In genomic region chr9:706606-707451, GRCh38 we compare ENCODE assay signal across 9 cellular contexts.
DNase-seq lines count a peak whose midpoint lies in the region; ATAC-seq, FAIRE-seq and TF ChIP-seq lines count a peak whose summit lies in the region.
"Had no signal": no experiment of that assay in that cellular context is flagged by ENCODE, and none has a peak within 500 bp of the region (broad histone marks: within the 10 kb centered on the region; RNA-seq: fewer than 3 reads in every experiment).

No MANE protein-coding gene starts in this region.

- no peak for FAIRE-seq in urothelium cell line (lab: Jason Lieb, UNC)

- DNase-seq in DMS53 (lab: John Stamatoyannopoulos, UW) (peak; percentile 56), DMS53 treated with DMSO at 0.1 percent for 48 hours (lab: John Stamatoyannopoulos, UW; ENCODE audit: unreplicated experiment) (no peak), glomerular visceral epithelial cell (ENCODE audit: extremely low spot score) (peak; percentile 61), neural crest cell (ENCODE audit: low read depth, low spot score) (peak; percentile 34), urothelium cell line (ENCODE audit: low spot score) (peak; percentile 32)

- no peak overlapping the region for H3K27ac ChIP-seq in OCI-LY3 (ENCODE audit: low read length)
- H3K27ac ChIP-seq: C4-2B had no signal

- H3K27me3 Mint-ChIP-seq in activated naive CD8-positive, alpha-beta T cell = peaks cover 2% of the 10 kb centered on the region
- peaks cover 27% of the 10 kb centered on the region for H3K27me3 Mint-ChIP-seq in neural crest cell (ENCODE audit: low read depth)

- peak overlapping the region; percentile 95 for H2AFZ ChIP-seq in OCI-LY3 (ENCODE audit: low read depth, low read length)

- H3K36me3 ChIP-seq in OCI-LY3 (replicated peaks; ENCODE audit: low read depth, low read length) = no peaks in the 10 kb centered on the region

- H3K9me3 Mint-ChIP-seq in activated naive CD8-positive, alpha-beta T cell (ENCODE audit: low read depth) = no peaks in the 10 kb centered on the region
- no peaks in the 10 kb centered on the region for H3K9me3 Mint-ChIP-seq in neural crest cell

- peak overlapping the region; percentile 92 for H3K4me2 ChIP-seq in OCI-LY3 (ENCODE audit: low read length)

- H3K36me3 Mint-ChIP-seq in activated naive CD8-positive, alpha-beta T cell = peaks cover 7% of the 10 kb centered on the region
- peaks cover 11% of the 10 kb centered on the region for H3K36me3 Mint-ChIP-seq in neural crest cell (ENCODE audit: low read depth)

- H3K27me3 ChIP-seq in OCI-LY3 (ENCODE audit: low read depth, low read length) = no peaks in the 10 kb centered on the region

- peak overlapping the region; percentile 72 for H3K9ac ChIP-seq in OCI-LY3 (ENCODE audit: low read length)

- H3K79me2 ChIP-seq in OCI-LY3 (ENCODE audit: low read length) = no peaks in the 10 kb centered on the region

- TF ChIP-seq CTCF in OCI-LY3 (IDR thresholded peaks at IDR 0.05; ENCODE audit: low read depth, low read length) (no peak), neural crest cell (conservative IDR thresholded peaks at IDR 0.05) (no peak)

- peaks cover 14% of the 10 kb centered on the region for H3K4me1 Mint-ChIP-seq in activated naive CD8-positive, alpha-beta T cell (ENCODE audit: low read depth)
- peaks cover 30% of the 10 kb centered on the region for H3K4me1 Mint-ChIP-seq in neural crest cell

- H3K4me3 Mint-ChIP-seq in activated naive CD8-positive, alpha-beta T cell = peak overlapping the region; percentile 88
- H3K4me3 Mint-ChIP-seq in neural crest cell = peak overlapping the region; percentile 82

- no peak for ATAC-seq in GM21381 (IDR thresholded peaks at IDR 0.05; ENCODE audit: unreplicated experiment)

- H3K9me3 ChIP-seq in OCI-LY3 (ENCODE audit: insufficient read depth, low read length) = no peaks in the 10 kb centered on the region

- peak overlapping the region; percentile 80 for H3K27ac Mint-ChIP-seq in activated naive CD8-positive, alpha-beta T cell
- peak overlapping the region; percentile 16 for H3K27ac Mint-ChIP-seq in neural crest cell (ENCODE audit: unreplicated experiment)

- H4K20me1 ChIP-seq in OCI-LY3 (ENCODE audit: insufficient read depth, low read length) = no peaks in the 10 kb centered on the region

- peak overlapping the region; percentile 86 for H3K4me3 ChIP-seq in OCI-LY3 (ENCODE audit: low read length)

- H3K4me1 ChIP-seq in OCI-LY3 (ENCODE audit: low read length) = peaks cover 10% of the 10 kb centered on the region
